33 cellular contexts compared by ENCODE assay signal in genomic region chr20:58296328-58296837, GRCh38.
"Had no signal": no experiment of that assay in that cellular context is flagged by ENCODE, and none has a peak within 500 bp of the region (broad histone marks: within the 10 kb centered on the region; RNA-seq: fewer than 3 reads in every experiment).

No MANE protein-coding gene starts in this region.

- H3K27me3 Mint-ChIP-seq: activated CD4-positive, alpha-beta T cell treated with anti-CD3 and anti-CD28 coated beads, Interleukin-2, amount 10 ng/mL, durations not matched to agents 7 days and 5 days; activated naive CD4-positive, alpha-beta T cell treated with anti-CD3 and anti-CD28 coated beads, Interleukin-2, amount 10 ng/mL, durations not matched to agents 7 days and 5 days; activated naive CD8-positive, alpha-beta T cell; activated naive CD8-positive, alpha-beta T cell treated with anti-CD3 and anti-CD28 coated beads, Interleukin-2, amount 50 U/mL, for 24 hours had no signal

- DNase-seq: activated CD4-positive, alpha-beta T cell treated with anti-CD3 and anti-CD28 coated beads for 1 hour; activated CD4-positive, alpha-beta T cell treated with anti-CD3 and anti-CD28 coated beads, Interleukin-2, amount 10 ng/mL, durations not matched to agents 7 days and 5 days; activated CD4-positive, alpha-beta T cell treated with anti-CD3 and anti-CD28 coated beads, Interleukin-2, amount 50 U/mL, for 48 hours; activated CD4-positive, CD25-positive, alpha-beta regulatory T cell; activated CD8-positive, alpha-beta memory T cell treated with anti-CD3 and anti-CD28 coated beads, Interleukin-2, amount 50 U/mL, for 4 hours; activated naive CD4-positive, alpha-beta T cell treated with anti-CD3 and anti-CD28 coated beads, Interleukin-2, amount 10 ng/mL, durations not matched to agents 7 days and 5 days; activated naive CD8-positive, alpha-beta T cell treated with anti-CD3 and anti-CD28 coated beads, Interleukin-2, amount 50 U/mL, for 24 hours; activated T-cell treated with anti-CD3 and anti-CD28 coated beads for 4 hours; activated T-cell treated with anti-CD3 and anti-CD28 coated beads, Interleukin-2, amount 50 U/mL, for 4 hours; anterior cingulate cortex; caudate nucleus; cerebellar nuclear complex; KG1; MM.1S; MV-4-11; NCI-H1092; NCI-H146; NCI-H2081; NCI-H345; NCI-H524 treated with DMSO at 0.1 percent for 48 hours; NK-92 treated with Interleukin-12 subunit alpha and Interleukin-12 subunit beta, amount 100 ng/mL, for 24 hours; PC-3; Peyer's patch; Right ventricle myocardium superior; RPMI8226; SW 1271; T-helper 1 cell; T1000; WERI-Rb-1 had no signal

- ATAC-seq: activated naive CD8-positive, alpha-beta T cell treated with anti-CD3 and anti-CD28 coated beads, Interleukin-2, amount 50 U/mL, for 24 hours; activated T-cell treated with anti-CD3 and anti-CD28 coated beads, Interleukin-2, amount 50 U/mL, for 4 hours; PC-3 had no signal

- H3K27me3 ChIP-seq: Peyer's patch had no signal

- H3K9me3 ChIP-seq: Peyer's patch had no signal

- H3K27ac ChIP-seq: Peyer's patch, WERI-Rb-1 had no signal

- H3K36me3 ChIP-seq: Peyer's patch, WERI-Rb-1 had no signal

- FAIRE-seq: bronchial epithelial cell had no signal

- H3K9me3 Mint-ChIP-seq: activated CD4-positive, alpha-beta T cell treated with anti-CD3 and anti-CD28 coated beads, Interleukin-2, amount 10 ng/mL, durations not matched to agents 7 days and 5 days; activated naive CD4-positive, alpha-beta T cell treated with anti-CD3 and anti-CD28 coated beads, Interleukin-2, amount 10 ng/mL, durations not matched to agents 7 days and 5 days; activated naive CD8-positive, alpha-beta T cell treated with anti-CD3 and anti-CD28 coated beads, Interleukin-2, amount 50 U/mL, for 24 hours; activated T-cell treated with anti-CD3 and anti-CD28 coated beads, Interleukin-2, amount 50 U/mL, for 4 hours; activated T-helper 1 cell treated with anti-CD3 and anti-CD28 coated beads, Interleukin-12 subunit alpha, Interleukin-12 subunit beta, Interleukin-2, Interleukin-4 antibody, amounts not matched to agents 30 ng/mL and 10 ng/mL and 1 ng/mL, durations not matched to agents 14 hours and 24 hours and 36 hours had no signal

- H3K4me3 Mint-ChIP-seq: activated CD4-positive, alpha-beta T cell treated with anti-CD3 and anti-CD28 coated beads, Interleukin-2, amount 10 ng/mL, durations not matched to agents 7 days and 5 days; activated naive CD4-positive, alpha-beta T cell treated with anti-CD3 and anti-CD28 coated beads, Interleukin-2, amount 10 ng/mL, durations not matched to agents 7 days and 5 days; activated naive CD8-positive, alpha-beta T cell; activated naive CD8-positive, alpha-beta T cell treated with anti-CD3 and anti-CD28 coated beads, Interleukin-2, amount 50 U/mL, for 24 hours; activated T-cell treated with anti-CD3 and anti-CD28 coated beads, Interleukin-2, amount 50 U/mL, for 4 hours; activated T-helper 1 cell treated with anti-CD3 and anti-CD28 coated beads, Interleukin-12 subunit alpha, Interleukin-12 subunit beta, Interleukin-2, Interleukin-4 antibody, amounts not matched to agents 30 ng/mL and 10 ng/mL and 1 ng/mL, durations not matched to agents 14 hours and 24 hours and 36 hours; brain had no signal

- H3K27ac Mint-ChIP-seq: activated CD4-positive, alpha-beta T cell treated with anti-CD3 and anti-CD28 coated beads, Interleukin-2, amount 10 ng/mL, durations not matched to agents 7 days and 5 days; activated naive CD4-positive, alpha-beta T cell treated with anti-CD3 and anti-CD28 coated beads, Interleukin-2, amount 10 ng/mL, durations not matched to agents 7 days and 5 days; activated naive CD8-positive, alpha-beta T cell; activated naive CD8-positive, alpha-beta T cell treated with anti-CD3 and anti-CD28 coated beads, Interleukin-2, amount 50 U/mL, for 24 hours; activated T-helper 1 cell treated with anti-CD3 and anti-CD28 coated beads, Interleukin-12 subunit alpha, Interleukin-12 subunit beta, Interleukin-2, Interleukin-4 antibody, amounts not matched to agents 30 ng/mL and 10 ng/mL and 1 ng/mL, durations not matched to agents 14 hours and 24 hours and 36 hours had no signal

- H3K4me1 ChIP-seq: Peyer's patch had no signal

- H3K4me3 ChIP-seq: Peyer's patch had no signal
